Comparison of ENCODE assay signal across 1 cellular context in genomic region chr11:128061321-128061871, GRCh38.
TF ChIP-seq lines count a peak whose summit lies in the region.

No MANE protein-coding gene starts in this region.

TF ChIP-seq in IMR-90, 13 proteins besides CTCF, POLR2A, EP300 and RAD21 (continued from another document):
- no peak for TF ChIP-seq BHLHE40 (IDR thresholded peaks at IDR 0.05; ENCODE audit: low read depth, low read length)
- no peak for TF ChIP-seq CHD1 (IDR thresholded peaks at IDR 0.05; ENCODE audit: low read depth, low read length)
- TF ChIP-seq MAFK (IDR thresholded peaks at IDR 0.05; ENCODE audit: low read depth, low read length), result no peak
- no peak for TF ChIP-seq RFX5 (IDR thresholded peaks at IDR 0.05; ENCODE audit: low read depth, low read length)
TF ChIP-seq in IMR-90: peak in this region for 0.
